ENCODE assay signal across 1 cellular context in genomic region chr22:36334081-36334831, GRCh38.
A peak's percentile ranks its signal among the peaks of the same experiment; 100 is the strongest.
TF ChIP-seq lines count a peak whose summit lies in the region.

No MANE protein-coding gene starts in this region.

TF ChIP-seq in K562, 482 proteins besides CTCF, POLR2A, EP300 and RAD21 (continued from another document):
- no peak for TF ChIP-seq CUX1 (CRISPR knock-in tag; IDR thresholded peaks at IDR 0.05)
- peak; percentile 83 for TF ChIP-seq NCOR1 (IDR thresholded peaks at IDR 0.05)
- no peak for TF ChIP-seq FIP1L1 (IDR thresholded peaks at IDR 0.05; ENCODE audit: low read depth, low read length, poor library complexity, severe bottlenecking)
- no peak for TF ChIP-seq MXI1 (IDR thresholded peaks at IDR 0.05; ENCODE audit: low read depth, low read length)
- TF ChIP-seq RBM14 (IDR thresholded peaks at IDR 0.05; ENCODE audit: borderline replicate concordance, insufficient read depth, low read depth, low read length), result no peak
- no peak for TF ChIP-seq RBM34 (IDR thresholded peaks at IDR 0.05; ENCODE audit: borderline replicate concordance, insufficient read depth, low read length)
- TF ChIP-seq CBFA2T2 (conservative IDR thresholded peaks at IDR 0.05), result peak; percentile 91
- TF ChIP-seq EGR1 (conservative IDR thresholded peaks at IDR 0.05), result peak; percentile 51
- TF ChIP-seq ZFP36 (IDR thresholded peaks at IDR 0.05; ENCODE audit: low read depth, low read length, partially characterized antibody), result no peak
- TF ChIP-seq MNT (conservative IDR thresholded peaks at IDR 0.05), result peak in 1 of 2 experiments; percentile 50; a peak in 2 of 4 replicates
- TF ChIP-seq NRF1 (conservative IDR thresholded peaks at IDR 0.05 in 1 of 2, IDR thresholded peaks at IDR 0.05 in 1 of 2), result peak in 1 of 2 experiments; percentile 24; a peak in 3 of 4 replicates
- TF ChIP-seq E2F6 (IDR thresholded peaks at IDR 0.05; ENCODE audit: borderline replicate concordance in 1 of 2, extremely low read depth in 1 of 2, insufficient read depth in 1 of 2, insufficient read length in 1 of 2, low read depth in 1 of 2, low read length in 1 of 2, poor library complexity in 1 of 2, severe bottlenecking in 1 of 2), result peak in 1 of 2 experiments; percentile 44
- TF ChIP-seq SMAD4 (CRISPR knock-in tag; conservative IDR thresholded peaks at IDR 0.05), result peak; percentile 66
- TF ChIP-seq BCOR (IDR thresholded peaks at IDR 0.05), result peak; percentile 21; the same call in 1 of the 2 replicates
- TF ChIP-seq ZNF24 (IDR thresholded peaks at IDR 0.05), result no peak
- peak; percentile 77 for TF ChIP-seq CXXC5 (CRISPR knock-in tag; IDR thresholded peaks at IDR 0.05)
- 0 out of 2 replicates have a peak, but pooled peaks have one; percentile 53 for TF ChIP-seq HDAC2 (IDR thresholded peaks at IDR 0.05)
- TF ChIP-seq TAF7 (tag; IDR thresholded peaks at IDR 0.05), result no peak
- TF ChIP-seq HNRNPLL (IDR thresholded peaks at IDR 0.05; ENCODE audit: low read depth, low read length, poor library complexity, severe bottlenecking), result peak; percentile 33
- TF ChIP-seq SMARCA4 (IDR thresholded peaks at IDR 0.05), result peak; percentile 54; the same call in 1 of the 2 replicates
- peak; percentile 85 for TF ChIP-seq ARID1B (IDR thresholded peaks at IDR 0.05)
- peak; percentile 77 for TF ChIP-seq NFIC (IDR thresholded peaks at IDR 0.05)
- no peak for TF ChIP-seq CBX3 (IDR thresholded peaks at IDR 0.05; ENCODE audit: borderline replicate concordance in 1 of 2, low read length in 2 of 2)
- TF ChIP-seq MYNN (IDR thresholded peaks at IDR 0.05), result peak; percentile 27; the same call in 1 of the 2 replicates
- no peak for TF ChIP-seq MYNN (CRISPR knock-in tag; IDR thresholded peaks at IDR 0.05)
- TF ChIP-seq ZEB2 (IDR thresholded peaks at IDR 0.05), result peak; percentile 73; the same call in 1 of the 2 replicates
- TF ChIP-seq ARID4B (CRISPR knock-in tag; IDR thresholded peaks at IDR 0.05), result 0 out of 2 replicates have a peak, but pooled peaks have one; percentile 18
- 0 out of 4 replicates have a peak, but pooled peaks of 1 of the 2 experiments have one; percentile 70 for TF ChIP-seq UBTF (IDR thresholded peaks at IDR 0.05; ENCODE audit: borderline replicate concordance in 1 of 2, low read depth in 2 of 2, low read length in 2 of 2)
- TF ChIP-seq POLR2AphosphoS5 (IDR thresholded peaks at IDR 0.05; ENCODE audit: control insufficient read depth, insufficient read depth, low read depth, low read length), result peak; percentile 86
- peak; percentile 37; the same call in 1 of the 2 replicates for TF ChIP-seq ETV5 (CRISPR knock-in tag; IDR thresholded peaks at IDR 0.05; ENCODE audit: low read depth)
